Comparison of ENCODE assay signal across 24 cellular contexts in genomic region chr15:27676647-27677046, GRCh38.
DNase-seq lines count a peak whose midpoint lies in the region; ATAC-seq and TF ChIP-seq lines count a peak whose summit lies in the region.
"Had no signal": no experiment of that assay in that cellular context is flagged by ENCODE, and none has a peak within 500 bp of the region (broad histone marks: within the 10 kb centered on the region; RNA-seq: fewer than 3 reads in every experiment).

No MANE protein-coding gene starts in this region.

- H3K18ac ChIP-seq in neuronal stem cell (ENCODE audit: low read length): peak overlapping the region; percentile 49

- H3K14ac ChIP-seq in neuronal stem cell (ENCODE audit: low read length): no peak overlapping the region

- H3K79me2 ChIP-seq in neural progenitor cell (ENCODE audit: low read depth): no peaks in the 10 kb centered on the region

- H3K27me3 Mint-ChIP-seq in neural progenitor cell (ENCODE audit: insufficient read depth, low read depth) (peaks cover 26% of the 10 kb centered on the region), osteocyte (ENCODE audit: unreplicated experiment) (no peaks in the 10 kb centered on the region)
- H3K27me3 Mint-ChIP-seq: CD4-positive, CD25-positive, alpha-beta regulatory T cell had no signal

- DNase-seq in neural progenitor cell (ENCODE audit: low spot score): peak; percentile 78
- no peak for DNase-seq in neuronal stem cell (ENCODE audit: low spot score)
- peak; percentile 78 for DNase-seq in osteocyte (ENCODE audit: extremely low spot score, unreplicated experiment)
- no peak for DNase-seq in anterior cingulate cortex (lab: John Stamatoyannopoulos, UW)
- no peak for DNase-seq in NCI-H1048 (lab: John Stamatoyannopoulos, UW)
- DNase-seq: 8988T; ACHN; BE2C; C1 segment of cervical spinal cord; CD4-positive, alpha-beta memory T cell; CD4-positive, CD25-positive, alpha-beta regulatory T cell; CD8-positive, alpha-beta memory T cell; COR-L47; DMS 273 treated with DMSO at 0.1 percent for 48 hours; DMS153; DMS53; DMS79; DND-41; EL; GDM1 had no signal

- H2BK15ac ChIP-seq in neuronal stem cell (ENCODE audit: low read length): peak overlapping the region; percentile 18

- no peak for TF ChIP-seq EP300 in gastroesophageal sphincter (IDR thresholded peaks at IDR 0.05)

- no peaks in the 10 kb centered on the region for H3K9me3 ChIP-seq in neural progenitor cell (ENCODE audit: low read depth)
- H3K9me3 ChIP-seq in neuronal stem cell (replicated peaks in 1 of 2; ENCODE audit: control insufficient read depth in 2 of 2, insufficient read depth in 1 of 2, low read depth in 1 of 2, low read length in 2 of 2): peaks cover 0 to 3% of the 10 kb centered on the region in 2 donors
- H3K9me3 ChIP-seq in gastroesophageal sphincter: no peaks in the 10 kb centered on the region
- H3K9me3 ChIP-seq: BE2C, BLaER1 had no signal

- no peaks in the 10 kb centered on the region for H3K36me3 Mint-ChIP-seq in neural progenitor cell
- no peaks in the 10 kb centered on the region for H3K36me3 Mint-ChIP-seq in osteocyte (ENCODE audit: unreplicated experiment)
- H3K36me3 Mint-ChIP-seq: CD14-positive monocyte; CD4-positive, alpha-beta memory T cell; CD4-positive, CD25-positive, alpha-beta regulatory T cell; CD8-positive, alpha-beta memory T cell had no signal

- H2BK12ac ChIP-seq in neuronal stem cell (ENCODE audit: low read length): no peak overlapping the region

- no peak overlapping the region for H4K91ac ChIP-seq in neuronal stem cell (ENCODE audit: low read depth, low read length, poor library complexity)

- no peak for TF ChIP-seq POLR2A in gastroesophageal sphincter (IDR thresholded peaks at IDR 0.05)

- H3K4ac ChIP-seq in neuronal stem cell (ENCODE audit: low read length): no peak overlapping the region

- H3K9ac ChIP-seq in neural progenitor cell (no peak overlapping the region), neuronal stem cell (ENCODE audit: low read depth, low read length, poor library complexity) (no peak overlapping the region)
- H3K9ac ChIP-seq: BLaER1 had no signal

- no peak overlapping the region for H2AFZ ChIP-seq in neural progenitor cell (replicated peaks)
- no peak overlapping the region for H2AFZ ChIP-seq in neuronal stem cell (ENCODE audit: low read length)

- H4K20me1 ChIP-seq in neural progenitor cell (ENCODE audit: low read depth): no peaks in the 10 kb centered on the region
- H4K20me1 ChIP-seq: BLaER1 had no signal

- H3K27ac Mint-ChIP-seq in neural progenitor cell (no peak overlapping the region), osteocyte (ENCODE audit: unreplicated experiment) (no peak overlapping the region)
- H3K27ac Mint-ChIP-seq: CD14-positive monocyte; CD4-positive, alpha-beta memory T cell; CD4-positive, CD25-positive, alpha-beta regulatory T cell; CD8-positive, alpha-beta memory T cell had no signal

- H3F3A ChIP-seq in neural progenitor cell (ENCODE audit: low read depth): peaks cover 20% of the 10 kb centered on the region

- no peak overlapping the region for H2BK5ac ChIP-seq in neuronal stem cell (ENCODE audit: low read length)

- no CpG with 5 or more reads among the region's 9 CpGs for WGBS in neuronal stem cell (ENCODE audit: extremely low coverage in 2 of 2, insufficient read length in 2 of 2, insufficient replicate concordance in 1 of 2), 2 donors
- no CpG with 5 or more reads among the region's 9 CpGs for WGBS in gastroesophageal sphincter (ENCODE audit: low coverage in 1 of 2), 2 donors

- H3K4me2 ChIP-seq in neural progenitor cell: no peak overlapping the region
- no peak overlapping the region for H3K4me2 ChIP-seq in neuronal stem cell (ENCODE audit: insufficient read depth, low read length, poor library complexity, severe bottlenecking)
- H3K4me2 ChIP-seq: BLaER1 had no signal

- no peak overlapping the region for H3K4me3 ChIP-seq in neural progenitor cell
- peak overlapping the region in 1 of 2 donors; percentile 43 for H3K4me3 ChIP-seq in neuronal stem cell (ENCODE audit: low read length in 2 of 2)
- no peak overlapping the region for H3K4me3 ChIP-seq in gastroesophageal sphincter
- H3K4me3 ChIP-seq: BLaER1, GM12878 had no signal

- ATAC-seq in gastroesophageal sphincter: no peak
- ATAC-seq: GM12878 had no signal

- H3K4me1 Mint-ChIP-seq in neural progenitor cell (peaks cover 44% of the 10 kb centered on the region), osteocyte (ENCODE audit: unreplicated experiment) (peaks cover 10% of the 10 kb centered on the region)
- H3K4me1 Mint-ChIP-seq: CD14-positive monocyte; CD4-positive, alpha-beta memory T cell; CD4-positive, CD25-positive, alpha-beta regulatory T cell; CD8-positive, alpha-beta memory T cell had no signal

- H2AK5ac ChIP-seq in neuronal stem cell (ENCODE audit: low read depth, low read length): no peak overlapping the region

- H3K9me3 Mint-ChIP-seq in neural progenitor cell (no peaks in the 10 kb centered on the region), osteocyte (ENCODE audit: unreplicated experiment) (no peaks in the 10 kb centered on the region)

- H3K4me3 Mint-ChIP-seq in neural progenitor cell (no peak overlapping the region), osteocyte (ENCODE audit: unreplicated experiment) (no peak overlapping the region)
- H3K4me3 Mint-ChIP-seq: CD14-positive monocyte; CD4-positive, alpha-beta memory T cell; CD4-positive, CD25-positive, alpha-beta regulatory T cell; CD8-positive, alpha-beta memory T cell had no signal

- H3K27me3 ChIP-seq in neural progenitor cell: no peaks in the 10 kb centered on the region
- H3K27me3 ChIP-seq in neuronal stem cell (ENCODE audit: control insufficient read depth in 3 of 3, insufficient read depth in 3 of 3, low read depth in 1 of 3, low read length in 3 of 3): peaks cover 0 to 28% (median 0%) of the 10 kb centered on the region in 3 experiments
- H3K27me3 ChIP-seq in gastroesophageal sphincter: peaks cover 8% of the 10 kb centered on the region
- H3K27me3 ChIP-seq: BE2C, BLaER1 had no signal

- H3K4me1 ChIP-seq in neural progenitor cell (peaks cover 47% of the 10 kb centered on the region), neuronal stem cell (ENCODE audit: control insufficient read depth in 2 of 2, insufficient read depth in 1 of 2, low read depth in 1 of 2, low read length in 2 of 2) (peaks cover 0 to 33% of the 10 kb centered on the region in 2 donors), gastroesophageal sphincter (peaks cover 0 to 12% (median 0%) of the 10 kb centered on the region in 3 donors)
- H3K4me1 ChIP-seq: BE2C had no signal

- H4K8ac ChIP-seq in neuronal stem cell (ENCODE audit: low read depth, low read length): no peak overlapping the region

- H3K79me1 ChIP-seq in neuronal stem cell (ENCODE audit: low read depth, low read length): no peaks in the 10 kb centered on the region

- no peak overlapping the region for H2BK120ac ChIP-seq in neuronal stem cell (ENCODE audit: low read depth, low read length)

- no peak for TF ChIP-seq CTCF in neural progenitor cell (IDR thresholded peaks at IDR 0.05)
- no peak for TF ChIP-seq CTCF in osteocyte (IDR thresholded peaks at IDR 0.05)
- TF ChIP-seq CTCF in gastroesophageal sphincter (IDR thresholded peaks at IDR 0.05): no peak

- H3K27ac ChIP-seq in neural progenitor cell (no peak overlapping the region), neuronal stem cell (replicated peaks; ENCODE audit: low read length) (no peak overlapping the region), gastroesophageal sphincter (no peak overlapping the region)
- H3K27ac ChIP-seq: BLaER1 had no signal

- no peak overlapping the region for H3K23ac ChIP-seq in neuronal stem cell (ENCODE audit: low read depth, low read length, poor library complexity)

- H3K36me3 ChIP-seq in neural progenitor cell (no peaks in the 10 kb centered on the region), neuronal stem cell (replicated peaks in 1 of 2; ENCODE audit: control insufficient read depth in 2 of 2, insufficient read depth in 2 of 2, low read length in 2 of 2) (no peaks in the 10 kb centered on the region), gastroesophageal sphincter (no peaks in the 10 kb centered on the region)
- H3K36me3 ChIP-seq: BE2C, BLaER1 had no signal

Comparison
In these comparisons a context has a peak if more than half of its experiments do, and no peak if none do; other contexts are left out.
1. DNase-seq: peak in neural progenitor cell (single experiment) and osteocyte (single experiment); none in neuronal stem cell (single experiment), anterior cingulate cortex (0 of 58) and NCI-H1048 (single experiment).